In the genomic region with DNA sequence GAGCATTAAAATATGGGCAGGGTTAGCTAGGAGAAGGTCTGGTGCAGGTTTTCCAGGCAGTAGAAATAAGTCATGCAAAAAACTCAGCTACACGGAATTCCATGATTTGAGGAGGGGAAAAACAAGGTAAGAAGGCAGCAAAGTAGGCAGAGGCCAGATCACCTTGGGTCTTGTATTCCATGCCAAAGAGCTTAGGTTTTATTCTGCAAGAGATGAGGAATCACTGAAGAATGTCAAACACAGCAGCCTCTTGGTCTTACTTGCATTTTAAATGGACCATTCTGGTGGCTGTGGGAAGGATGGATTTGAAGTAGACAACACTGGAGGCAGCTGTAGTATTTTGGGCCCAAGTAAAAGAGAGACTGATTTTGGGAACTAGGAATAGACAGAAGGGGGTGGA, we compare ENCODE assay signal across 21 cellular contexts. TPM values are rescaled to one million over a fixed set of nuclear protein-coding genes. Genes with fewer than 3 reads are reported as not detected.
"Had no signal": no experiment of that assay in that cellular context is flagged by ENCODE, and none has a peak within 500 bp of the region (broad histone marks: within the 10 kb centered on the region; RNA-seq: fewer than 3 reads in every experiment).

No MANE protein-coding gene starts in this region.

- H3K4me1 ChIP-seq: esophagus squamous epithelium, heart right ventricle, pancreas, tibial nerve, upper lobe of right lung, uterus had no signal

- DNase-seq: cortex of kidney; effector memory CD8-positive, alpha-beta T cell; erythroblast; esophagus squamous epithelium; foreskin melanocyte; glutamatergic neuron; heart right ventricle; hippocampal formation; kidney; mucosa of descending colon; naive B cell; pancreas; stimulated activated CD4-positive, alpha-beta T cell treated with anti-CD3 and anti-CD28 coated beads, Interleukin-4, amount 100 ng/mL, for 4 hours; stimulated activated naive CD8-positive, alpha-beta T cell treated with anti-CD3 and anti-CD28 coated beads, Interleukin-15, Interleukin-2, amounts not matched to agents 100 U/mL and 50 U/mL, for 24 hours; upper lobe of right lung; uterus had no signal

- H3K27me3 ChIP-seq: esophagus squamous epithelium, heart right ventricle, neutrophil, pancreas, tibial nerve, upper lobe of right lung, uterus had no signal

- H3K27ac ChIP-seq: esophagus squamous epithelium, heart right ventricle, neutrophil, pancreas, thoracic aorta, tibial nerve, upper lobe of right lung, uterus had no signal

- H3K4me3 ChIP-seq: esophagus squamous epithelium, heart right ventricle, lung, mucosa of descending colon, pancreas, thoracic aorta, tibial nerve, upper lobe of right lung, uterus had no signal

- H3K9me3 ChIP-seq: esophagus squamous epithelium, heart right ventricle, mucosa of descending colon, neutrophil, pancreas, thoracic aorta, tibial nerve, upper lobe of right lung, uterus had no signal

- H3K36me3 ChIP-seq: esophagus squamous epithelium, heart right ventricle, neutrophil, pancreas, thoracic aorta, tibial nerve, upper lobe of right lung, uterus had no signal

RNA-seq across cellular contexts. Expression of gene TRPM3, which starts 8.6 kb away (rescaled TPM):
- total RNA-seq: natural killer cell treated with Interleukin-12 subunit alpha and Interleukin-12 subunit beta and Interleukin-15 and Interleukin-18, amount 100 ng/mL, for 72 hours had no signal
